Comparison of ENCODE assay signal across 7 cellular contexts in the genomic region with DNA sequence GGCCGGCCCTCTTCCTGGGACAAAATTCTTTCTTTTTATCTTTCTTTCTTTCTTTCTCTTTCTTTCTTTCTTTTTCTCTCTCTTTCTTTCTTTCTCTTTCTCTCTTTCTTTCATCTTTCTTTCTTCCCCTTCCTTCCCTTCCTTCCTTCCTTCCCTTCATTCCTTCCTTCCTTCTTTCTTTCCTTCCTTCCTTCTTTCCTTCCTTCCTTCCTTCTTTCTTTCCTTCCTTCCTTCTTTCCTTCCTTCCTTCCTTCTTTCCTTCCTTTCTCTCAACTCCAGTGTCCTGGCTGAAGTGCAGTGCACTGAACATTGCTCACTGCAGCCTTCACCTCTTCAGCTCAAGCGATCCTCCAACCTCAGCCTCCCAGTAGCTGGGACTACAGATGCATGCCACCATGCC.
DNase-seq lines count a peak whose midpoint lies in the region; ATAC-seq, FAIRE-seq and TF ChIP-seq lines count a peak whose summit lies in the region.
"Not testable (repeated sequence)": the region's sequence is repeated elsewhere in the genome, so short reads cannot be mapped to it uniquely, and the experiment has no call there.

No MANE protein-coding gene starts in this region.

- not testable (repeated sequence) for TF ChIP-seq EP300 in K562 (IDR thresholded peaks at IDR 0.05; ENCODE audit: low read length); HepG2 (IDR thresholded peaks at IDR 0.05; ENCODE audit: low read depth in 2 of 2, low read length in 2 of 2); HepG2 (CRISPR knock-in tag; IDR thresholded peaks at IDR 0.05; ENCODE audit: borderline replicate concordance)

- H3K27me3 ChIP-seq in K562 (ENCODE audit: control insufficient read depth in 2 of 2, insufficient read depth in 2 of 2, low read length in 2 of 2); HepG2 (ENCODE audit: control insufficient read depth in 1 of 2, insufficient read depth in 2 of 2, low read length in 2 of 2): not testable (repeated sequence)

- POLR2A ChIA-PET in HEK293 (lab: Yijun Ruan, JAX); K562 (lab: Yijun Ruan, JAX); HepG2 (lab: Yijun Ruan, JAX): not testable (repeated sequence)

- H3K27me3 Mint-ChIP-seq in activated T-cell treated with anti-CD3 and anti-CD28 coated beads, Interleukin-2, amount 50 U/mL, for 72 hours (ENCODE audit: low read depth); activated naive CD8-positive, alpha-beta T cell treated with anti-CD3 and anti-CD28 coated beads for 36 hours; central memory CD8-positive, alpha-beta T cell; nephron progenitor cell (ENCODE audit: low read depth, poor library complexity): not testable (repeated sequence)

- H4K20me1 ChIP-seq in K562 (replicated peaks; ENCODE audit: control insufficient read depth, insufficient read depth, low read length); HepG2 (ENCODE audit: insufficient read depth, low read length): not testable (repeated sequence)

- H3K36me3 Mint-ChIP-seq in activated T-cell treated with anti-CD3 and anti-CD28 coated beads, Interleukin-2, amount 50 U/mL, for 72 hours (ENCODE audit: insufficient read depth in 2 of 2); central memory CD8-positive, alpha-beta T cell (ENCODE audit: insufficient read depth): not testable (repeated sequence)
- peaks cover 19% of the 10 kb centered on the region for H3K36me3 Mint-ChIP-seq in activated naive CD8-positive, alpha-beta T cell treated with anti-CD3 and anti-CD28 coated beads for 36 hours
- H3K36me3 Mint-ChIP-seq in nephron progenitor cell (ENCODE audit: low read depth), result peaks cover 17% of the 10 kb centered on the region

- intact Hi-C loops in K562 (cut with micrococcal nuclease); HepG2 (cut with micrococcal nuclease; ENCODE audit: unreplicated experiment): not testable (repeated sequence)

- BruUV-seq in K562 (replicated peaks; lab: Mats Ljungman, UMichigan); HepG2 (replicated peaks; lab: Mats Ljungman, UMichigan): not testable (repeated sequence)

- not testable (repeated sequence) for TF ChIP-seq RAD21 in K562 (CRISPR knock-in tag; conservative IDR thresholded peaks at IDR 0.05 in 1 of 2, IDR thresholded peaks at IDR 0.05 in 1 of 2); HepG2 (CRISPR knock-in tag; IDR thresholded peaks at IDR 0.05)

- DNase-seq in activated T-cell treated with anti-CD3 and anti-CD28 coated beads, Interleukin-2, amount 50 U/mL, for 72 hours; activated naive CD8-positive, alpha-beta T cell treated with anti-CD3 and anti-CD28 coated beads for 36 hours; K562 (ENCODE audit: extremely low read depth in 1 of 4, low spot score in 3 of 4); central memory CD8-positive, alpha-beta T cell (ENCODE audit: low spot score in 2 of 2); HepG2 (ENCODE audit: low spot score); nephron progenitor cell: not testable (repeated sequence)

- not testable (repeated sequence) for H3K36me3 ChIP-seq in HEK293 (ENCODE audit: control insufficient read depth in 2 of 2, insufficient read depth in 1 of 2, low read length in 2 of 2); K562 (ENCODE audit: control insufficient read depth, insufficient read depth, low read length); HepG2 (replicated peaks in 1 of 2; ENCODE audit: control insufficient read depth in 1 of 2, insufficient read depth in 2 of 2, low read length in 2 of 2)

- not testable (repeated sequence) for TF ChIP-seq CTCF in HEK293 (tag by site-specific recombination; IDR thresholded peaks at IDR 0.05); K562 (IDR thresholded peaks at IDR 0.05 in 2 of 3, conservative IDR thresholded peaks at IDR 0.05 in 1 of 3; ENCODE audit: insufficient read depth in 2 of 3, low read depth in 1 of 3, low read length in 3 of 3); HepG2 (CRISPR knock-in tag; IDR thresholded peaks at IDR 0.05); nephron progenitor cell (IDR thresholded peaks at IDR 0.05)

- not testable (repeated sequence) for ATAC-seq in activated T-cell treated with anti-CD3 and anti-CD28 coated beads, Interleukin-2, amount 50 U/mL, for 72 hours (replicated peaks in 1 of 2); K562; central memory CD8-positive, alpha-beta T cell (replicated peaks; ENCODE audit: extremely low read depth, poor library complexity, severe bottlenecking); HepG2

- in situ Hi-C loops in K562 (cut with MboI), result loop anchor here (10.0 kb wide), 1 partner anchor 61 kb away; no protein-coding TSS in a partner anchor
- in situ Hi-C loops in HepG2 (cut with HindIII; ENCODE audit: extremely low pct_ligation_motif_present, low pct_unique_long_range_greater_than_20kb), result loop anchor here (10.0 kb wide), 1 partner anchor 61 kb away; no protein-coding TSS in a partner anchor

- CTCF ChIA-PET in HEK293 (lab: Yijun Ruan, JAX), result interaction anchor here (0.6 to 0.7 kb wide), 2 partner anchors 57 to 82 kb away, joined by 3 to 5 read pairs; no protein-coding TSS in a partner anchor
- CTCF ChIA-PET in K562 (lab: Yijun Ruan, JAX; ENCODE audit: low intra/inter-chr PET ratio); HepG2 (lab: Yijun Ruan, JAX; ENCODE audit: low intra/inter-chr PET ratio, low total read pairs): not testable (repeated sequence)

- H3K9me3 ChIP-seq in HEK293 (ENCODE audit: control insufficient read depth, insufficient read depth, low read depth, low read length); K562 (replicated peaks; ENCODE audit: control insufficient read depth, insufficient read depth, low read depth, low read length); HepG2 (ENCODE audit: low read length): not testable (repeated sequence)

- not testable (repeated sequence) for H3K4me3 Mint-ChIP-seq in activated T-cell treated with anti-CD3 and anti-CD28 coated beads, Interleukin-2, amount 50 U/mL, for 72 hours; central memory CD8-positive, alpha-beta T cell; nephron progenitor cell
- H3K4me3 Mint-ChIP-seq in activated naive CD8-positive, alpha-beta T cell treated with anti-CD3 and anti-CD28 coated beads for 36 hours, result peak overlapping the region; percentile 33

- FAIRE-seq in K562 (lab: Jason Lieb, UNC); HepG2 (lab: Jason Lieb, UNC): not testable (repeated sequence)

- not testable (repeated sequence) for TF ChIP-seq POLR2A in K562 (conservative IDR thresholded peaks at IDR 0.05); HepG2 (IDR thresholded peaks at IDR 0.05; ENCODE audit: insufficient read depth in 1 of 2, low read depth in 2 of 2, low read length in 2 of 2)

- peak overlapping the region; percentile 12 for H3K27ac Mint-ChIP-seq in activated T-cell treated with anti-CD3 and anti-CD28 coated beads, Interleukin-2, amount 50 U/mL, for 72 hours
- not testable (repeated sequence) for H3K27ac Mint-ChIP-seq in activated naive CD8-positive, alpha-beta T cell treated with anti-CD3 and anti-CD28 coated beads for 36 hours
- H3K27ac Mint-ChIP-seq in central memory CD8-positive, alpha-beta T cell (ENCODE audit: low read depth), result peak overlapping the region; percentile 5
- H3K27ac Mint-ChIP-seq in nephron progenitor cell, result peak overlapping the region; percentile 50

- not testable (repeated sequence) for H3K9ac ChIP-seq in K562 (ENCODE audit: insufficient read depth in 1 of 2, low read depth in 2 of 2, low read length in 2 of 2); HepG2 (ENCODE audit: insufficient read depth, low read depth, low read length)

- not testable (repeated sequence) for H3K4me1 Mint-ChIP-seq in activated T-cell treated with anti-CD3 and anti-CD28 coated beads, Interleukin-2, amount 50 U/mL, for 72 hours (ENCODE audit: low read depth); activated naive CD8-positive, alpha-beta T cell treated with anti-CD3 and anti-CD28 coated beads for 36 hours; central memory CD8-positive, alpha-beta T cell; nephron progenitor cell

- H3K9me1 ChIP-seq in K562 (ENCODE audit: control insufficient read depth, insufficient read depth, low read length), result not testable (repeated sequence)

- not testable (repeated sequence) for H3K9me3 Mint-ChIP-seq in activated T-cell treated with anti-CD3 and anti-CD28 coated beads, Interleukin-2, amount 50 U/mL, for 72 hours; activated naive CD8-positive, alpha-beta T cell treated with anti-CD3 and anti-CD28 coated beads for 36 hours; central memory CD8-positive, alpha-beta T cell
- peaks cover 23% of the 10 kb centered on the region for H3K9me3 Mint-ChIP-seq in nephron progenitor cell

- H3K27ac ChIP-seq in HEK293 (ENCODE audit: extremely low read depth, low read depth, low read length); K562 (ENCODE audit: extremely low read depth, low read depth, low read length); HepG2 (ENCODE audit: extremely low read length, insufficient read depth, low read length): not testable (repeated sequence)

- not testable (repeated sequence) for H3K79me2 ChIP-seq in K562 (ENCODE audit: control insufficient read depth, insufficient read depth, low read length); HepG2 (ENCODE audit: insufficient read depth, low read length)

- H2AFZ ChIP-seq in K562 (ENCODE audit: low read depth, low read length); HepG2 (ENCODE audit: low read length): not testable (repeated sequence)

- H3K4me1 ChIP-seq in HEK293 (ENCODE audit: control insufficient read depth, insufficient read depth, low read length); K562 (replicated peaks in 1 of 2; ENCODE audit: control insufficient read depth in 2 of 2, insufficient read depth in 2 of 2, low read length in 2 of 2); HepG2 (ENCODE audit: insufficient read depth, low read length): not testable (repeated sequence)

- not testable (repeated sequence) for H3K4me2 ChIP-seq in K562 (ENCODE audit: insufficient read depth, low read length); HepG2 (ENCODE audit: low read depth, low read length)

- WGBS in K562 (ENCODE audit: insufficient coverage, low coverage, missing lambda C conversion rate), result 0% methylated on average over 1 of the region's 2 CpGs
- WGBS in HepG2 (ENCODE audit: low lambda C conversion rate), result 46% methylated on average over 2 of the region's 2 CpGs

- H3K4me3 ChIP-seq in HEK293 (ENCODE audit: low read depth, low read length); K562; HepG2 (replicated peaks in 1 of 3; ENCODE audit: insufficient read depth in 1 of 3, low read depth in 2 of 3, low read length in 3 of 3): not testable (repeated sequence)
